Comparison of ENCODE assay signal across 11 cellular contexts in the genomic region with DNA sequence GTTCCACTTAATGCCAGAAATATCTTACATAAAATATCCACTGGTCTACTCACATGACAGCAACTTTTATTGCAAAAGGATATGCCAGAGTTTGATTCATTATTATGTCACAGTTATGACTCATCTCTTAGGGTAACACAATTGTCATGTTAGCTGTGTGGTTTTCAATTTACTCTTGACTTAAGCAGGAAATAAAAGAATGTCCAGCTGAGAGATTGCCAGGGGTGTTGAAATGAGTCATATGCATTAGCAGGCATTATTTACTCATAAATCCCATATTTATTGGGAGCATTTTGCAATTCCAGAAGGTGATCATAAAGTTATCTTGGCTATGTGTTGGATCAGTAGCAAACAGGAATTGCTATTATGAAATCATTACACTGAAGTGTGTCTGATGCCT.
DNase-seq lines count a peak whose midpoint lies in the region; ATAC-seq and TF ChIP-seq lines count a peak whose summit lies in the region.
"Had no signal": no experiment of that assay in that cellular context is flagged by ENCODE, and none has a peak within 500 bp of the region (broad histone marks: within the 10 kb centered on the region; RNA-seq: fewer than 3 reads in every experiment).

No MANE protein-coding gene starts in this region.

- no peak overlapping the region for H3K4me3 ChIP-seq in kidney epithelial cell (ENCODE audit: low read depth, low read length)

- intact Hi-C loops in Right ventricle myocardium superior (cut with DNase I) = no loop called here

- TF ChIP-seq CTCF in kidney epithelial cell (IDR thresholded peaks at IDR 0.05; ENCODE audit: insufficient read depth, low read length, poor library complexity, severe bottlenecking) = no peak

- H3K27me3 ChIP-seq in kidney epithelial cell (ENCODE audit: control insufficient read depth, insufficient read depth, low read length) = no peaks in the 10 kb centered on the region

- no peak for ATAC-seq in GM21381 (IDR thresholded peaks at IDR 0.05; ENCODE audit: unreplicated experiment)
- no peak for ATAC-seq in GM18868 (IDR thresholded peaks at IDR 0.05; ENCODE audit: unreplicated experiment)
- no peak for ATAC-seq in Right ventricle myocardium superior (ENCODE audit: poor library complexity)

- H3K36me3 ChIP-seq in kidney epithelial cell (ENCODE audit: control insufficient read depth, insufficient read depth, low read length) = no peaks in the 10 kb centered on the region

- peak; percentile 31 for DNase-seq in DMS153 treated with DMSO at 0.1 percent for 48 hours (lab: John Stamatoyannopoulos, UW; ENCODE audit: unreplicated experiment)
- DNase-seq in NCI-H1417 (lab: John Stamatoyannopoulos, UW) = peak in 2 of 3 experiments; percentile 26 to 83
- peak; percentile 38 for DNase-seq in amniotic epithelial cell (ENCODE audit: low read depth)
- DNase-seq in kidney epithelial cell (ENCODE audit: low read depth) = peak; percentile 86
- DNase-seq in superior temporal gyrus (ENCODE audit: extremely low spot score) = no peak
- no peak for DNase-seq in Right ventricle myocardium superior
- DNase-seq: activated CD8-positive, alpha-beta memory T cell treated with anti-CD3 and anti-CD28 coated beads, Interleukin-2, amount 50 U/mL, for 4 hours; COR-L47; stimulated activated CD8-positive, alpha-beta memory T cell treated with anti-CD3 and anti-CD28 coated beads, Interleukin-4, amount 100 ng/mL, for 48 hours had no signal

Comparison
In these comparisons a context has a peak if more than half of its experiments do, and no peak if none do; other contexts are left out.
1. DNase-seq: peak in DMS153 treated with DMSO at 0.1 percent for 48 hours (single experiment), NCI-H1417 (2 of 3), amniotic epithelial cell (single experiment) and kidney epithelial cell (single experiment); none in superior temporal gyrus (single experiment) and Right ventricle myocardium superior (single experiment).